In the genomic region with DNA sequence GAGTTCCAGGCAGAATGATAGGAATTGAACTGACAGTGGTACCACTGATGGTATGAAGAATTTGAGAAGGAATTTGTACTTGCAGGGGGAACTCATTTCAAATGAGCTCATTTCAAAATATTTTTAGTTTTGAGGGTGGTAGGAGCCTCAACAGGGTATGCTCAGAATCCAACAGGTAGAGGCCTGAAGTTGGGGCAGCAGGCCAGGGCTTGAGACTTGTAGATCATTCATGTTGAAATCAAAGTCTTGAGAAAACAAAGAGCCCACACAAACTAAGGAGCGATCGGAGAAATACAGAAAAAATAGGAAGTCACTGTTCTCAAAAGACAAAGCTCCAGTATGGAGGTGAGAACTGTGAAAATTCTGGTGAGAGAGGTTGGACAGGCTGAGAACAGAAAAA, we compare ENCODE assay signal across 1 cellular context.
TF ChIP-seq lines count a peak whose summit lies in the region.

No MANE protein-coding gene starts in this region.

TF ChIP-seq in H1, 55 proteins besides CTCF, POLR2A, EP300 and RAD21:
- TF ChIP-seq TBP (IDR thresholded peaks at IDR 0.05; ENCODE audit: low read depth, low read length) (no peak), BRCA1 (IDR thresholded peaks at IDR 0.05; ENCODE audit: low read depth, low read length) (no peak), SP4 (IDR thresholded peaks at IDR 0.05; ENCODE audit: low read length) (no peak), ATF3 (IDR thresholded peaks at IDR 0.05; ENCODE audit: insufficient read depth, low read depth, low read length) (no peak), PHF8 (conservative IDR thresholded peaks at IDR 0.05; ENCODE audit: low read depth, low read length) (no peak), SAP30 (IDR thresholded peaks at IDR 0.05; ENCODE audit: insufficient read depth, insufficient replicate concordance, low read length) (no peak), KDM1A (IDR thresholded peaks at IDR 0.05; ENCODE audit: borderline replicate concordance, low read length) (no peak), POU5F1 (IDR thresholded peaks at IDR 0.05; ENCODE audit: low read depth, low read length) (no peak)
